ENCODE assay signal across 15 cellular contexts in genomic region chr10:103799341-103799740, GRCh38.
"Had no signal": no experiment of that assay in that cellular context is flagged by ENCODE, and none has a peak within 500 bp of the region (broad histone marks: within the 10 kb centered on the region; RNA-seq: fewer than 3 reads in every experiment).

No MANE protein-coding gene starts in this region.

- H3K27me3 Mint-ChIP-seq: naive thymus-derived CD8-positive, alpha-beta T cell had no signal

- ATAC-seq: activated naive CD4-positive, alpha-beta T cell treated with anti-CD3 and anti-CD28 coated beads, Interleukin-2, amount 50 U/mL, for 72 hours; left cardiac atrium; mucosa of descending colon; naive thymus-derived CD8-positive, alpha-beta T cell; sciatic nerve; stimulated activated naive CD8-positive, alpha-beta T cell treated with anti-CD3 and anti-CD28 coated beads, Interleukin-15, Interleukin-2, amounts not matched to agents 100 U/mL and 50 U/mL, for 24 hours had no signal

- H3K36me3 Mint-ChIP-seq: activated naive CD4-positive, alpha-beta T cell treated with anti-CD3 and anti-CD28 coated beads, Interleukin-2, amount 50 U/mL, for 72 hours; naive thymus-derived CD8-positive, alpha-beta T cell had no signal

- H3K4me3 Mint-ChIP-seq: naive thymus-derived CD8-positive, alpha-beta T cell had no signal

- H3K9me3 Mint-ChIP-seq: activated naive CD4-positive, alpha-beta T cell treated with anti-CD3 and anti-CD28 coated beads, Interleukin-2, amount 50 U/mL, for 72 hours; naive thymus-derived CD8-positive, alpha-beta T cell had no signal

- H3K4me3 ChIP-seq: lung, mucosa of descending colon, suprapubic skin had no signal

- H3K27ac Mint-ChIP-seq: activated naive CD4-positive, alpha-beta T cell treated with anti-CD3 and anti-CD28 coated beads, Interleukin-2, amount 50 U/mL, for 72 hours had no signal

- DNase-seq: activated T-cell treated with anti-CD3 and anti-CD28 coated beads for 4 hours; anterior cingulate cortex; dermis blood vessel endothelial cell; hypothalamus; left cardiac atrium; mucosa of descending colon; naive thymus-derived CD8-positive, alpha-beta T cell; SK-N-SH; stimulated activated CD4-positive, alpha-beta T cell treated with anti-CD3 and anti-CD28 coated beads, Interleukin-12 subunit alpha, Interleukin-12 subunit beta, amount 100 ng/mL, for 4 hours; stimulated activated CD4-positive, alpha-beta T cell treated with anti-CD3 and anti-CD28 coated beads, Interleukin-2, amount 100 ng/mL, for 48 hours; stimulated activated naive CD8-positive, alpha-beta T cell treated with anti-CD3 and anti-CD28 coated beads, Interleukin-15, Interleukin-2, amounts not matched to agents 100 U/mL and 50 U/mL, for 24 hours had no signal
